Comparison of ENCODE assay signal across 4 cellular contexts in genomic region chr1:108474516-108474915, GRCh38. TPM values are rescaled to one million over a fixed set of nuclear protein-coding genes. Genes with fewer than 3 reads are reported as not detected.
"Had no signal": no experiment of that assay in that cellular context is flagged by ENCODE, and none has a peak within 500 bp of the region (broad histone marks: within the 10 kb centered on the region; RNA-seq: fewer than 3 reads in every experiment).

No MANE protein-coding gene starts in this region.

RNA-seq across cellular contexts. Expression of gene NBPF6, which starts 24.4 kb away (rescaled TPM):
- total RNA-seq: LHCN-M2, M059J, MCF 10A, NCI-H460 had no signal
